In the genomic region with DNA sequence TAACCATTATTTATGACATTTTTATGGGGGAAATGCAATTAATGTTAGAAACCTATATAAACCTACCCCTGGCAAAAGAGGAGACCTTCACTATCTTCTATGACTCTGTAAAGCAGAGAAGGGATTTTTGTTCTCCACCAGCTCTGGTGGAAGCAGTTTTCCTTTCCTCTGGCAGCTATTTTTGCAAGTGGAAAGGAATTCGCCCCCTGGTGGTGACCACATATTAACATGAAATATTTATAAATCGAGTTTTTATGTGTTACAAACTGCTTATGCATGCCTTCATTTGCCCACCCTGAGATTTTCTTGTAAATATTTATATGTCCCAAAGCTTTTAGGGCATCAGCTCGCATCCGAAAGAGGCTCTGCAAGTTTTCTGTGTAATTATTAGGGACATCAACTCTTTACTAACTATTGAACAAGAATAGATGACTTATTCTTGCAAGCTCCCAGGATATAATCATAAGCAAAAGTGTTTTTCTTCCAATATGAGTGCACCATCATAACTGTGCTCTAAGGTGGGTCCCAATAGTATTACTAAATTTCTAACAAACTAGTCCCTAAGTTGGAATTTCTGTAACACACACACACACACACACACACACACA, we compare ENCODE assay signal across 8 cellular contexts.
DNase-seq lines count a peak whose midpoint lies in the region; ATAC-seq, FAIRE-seq and TF ChIP-seq lines count a peak whose summit lies in the region.

No MANE protein-coding gene starts in this region.

- no peak overlapping the region for H3K4me3 Mint-ChIP-seq in activated CD4-positive, alpha-beta T cell treated with anti-CD3 and anti-CD28 coated beads for 36 hours
- no peak overlapping the region for H3K4me3 Mint-ChIP-seq in osteocyte (ENCODE audit: unreplicated experiment)

- H3K79me2 ChIP-seq in fibroblast of lung (ENCODE audit: control insufficient read depth, insufficient read depth, low read length) = no peaks in the 10 kb centered on the region

- no peaks in the 10 kb centered on the region for H3K36me3 Mint-ChIP-seq in activated CD4-positive, alpha-beta T cell treated with anti-CD3 and anti-CD28 coated beads for 36 hours (ENCODE audit: low read depth)
- no peaks in the 10 kb centered on the region for H3K36me3 Mint-ChIP-seq in osteocyte (ENCODE audit: unreplicated experiment)

- CTCF ChIA-PET in activated CD4-positive, alpha-beta T cell treated with anti-CD3 and anti-CD28 coated beads for 36 hours (lab: Charles Lee) = interaction anchor here (0.7 to 3.6 kb wide), 18 partner anchors 9 to 758 kb away, joined by 3 to 30 read pairs (median 5); no protein-coding TSS in a partner anchor

- H3K27ac ChIP-seq in fibroblast of lung (ENCODE audit: insufficient read depth, low read length) = no peak overlapping the region

- no peak overlapping the region for H2AFZ ChIP-seq in fibroblast of lung (ENCODE audit: low read length)

- no peaks in the 10 kb centered on the region for H3K36me3 ChIP-seq in fibroblast of lung (ENCODE audit: control insufficient read depth, insufficient read depth, low read length)

- ATAC-seq in activated CD4-positive, alpha-beta T cell treated with anti-CD3 and anti-CD28 coated beads for 36 hours = no peak
- ATAC-seq in HG03457 (IDR thresholded peaks at IDR 0.05; ENCODE audit: unreplicated experiment) = no peak
- ATAC-seq in HG03354 (IDR thresholded peaks at IDR 0.05; ENCODE audit: poor library complexity, severe bottlenecking, unreplicated experiment) = no peak

- H3K9me3 ChIP-seq in fibroblast of lung (ENCODE audit: control insufficient read depth, insufficient read depth, low read depth, low read length) = no peaks in the 10 kb centered on the region

- peak; percentile 27 for FAIRE-seq in A204.1 (lab: Jason Lieb, UNC)

- no peaks in the 10 kb centered on the region for H3K4me1 Mint-ChIP-seq in activated CD4-positive, alpha-beta T cell treated with anti-CD3 and anti-CD28 coated beads for 36 hours
- no peaks in the 10 kb centered on the region for H3K4me1 Mint-ChIP-seq in osteocyte (ENCODE audit: unreplicated experiment)

- H3K9ac ChIP-seq in fibroblast of lung (ENCODE audit: insufficient read depth, low read length) = no peak overlapping the region

- H3K9me3 Mint-ChIP-seq in activated CD4-positive, alpha-beta T cell treated with anti-CD3 and anti-CD28 coated beads for 36 hours (ENCODE audit: low read depth) = no peaks in the 10 kb centered on the region
- no peaks in the 10 kb centered on the region for H3K9me3 Mint-ChIP-seq in osteocyte (ENCODE audit: unreplicated experiment)

- no peak overlapping the region for H3K4me2 ChIP-seq in fibroblast of lung (ENCODE audit: extremely low read depth, insufficient read depth, low read length)

- H3K27me3 Mint-ChIP-seq in activated CD4-positive, alpha-beta T cell treated with anti-CD3 and anti-CD28 coated beads for 36 hours = peaks cover 5% of the 10 kb centered on the region
- peaks cover 12% of the 10 kb centered on the region for H3K27me3 Mint-ChIP-seq in osteocyte (ENCODE audit: unreplicated experiment)

- intact Hi-C loops in activated CD4-positive, alpha-beta T cell treated with anti-CD3 and anti-CD28 coated beads for 36 hours (cut with DNase I, micrococcal nuclease) = loop anchor here (1.0 to 10.0 kb wide), 5 partner anchors 281 to 454 kb away; partner anchors contain the start of gene SPART (in 2 of the 2)

- H3K27ac Mint-ChIP-seq in activated CD4-positive, alpha-beta T cell treated with anti-CD3 and anti-CD28 coated beads for 36 hours = no peak overlapping the region
- no peak overlapping the region for H3K27ac Mint-ChIP-seq in osteocyte (ENCODE audit: unreplicated experiment)

- no peaks in the 10 kb centered on the region for H3K4me1 ChIP-seq in fibroblast of lung (ENCODE audit: control insufficient read depth, extremely low read depth, insufficient read depth, low read length)

- DNase-seq in GM03348 (ENCODE audit: low spot score) = peak; percentile 69
- DNase-seq in NCI-H187 treated with DMSO at 0.1 percent for 48 hours (lab: John Stamatoyannopoulos, UW) = peak; percentile 42
- peak; percentile 57 for DNase-seq in activated CD4-positive, alpha-beta T cell treated with anti-CD3 and anti-CD28 coated beads for 36 hours
- DNase-seq in fibroblast of lung (ENCODE audit: low read depth in 2 of 2) = peak; percentile 55 to 75
- no peak for DNase-seq in osteocyte (ENCODE audit: extremely low spot score, unreplicated experiment)

- H3K4me3 ChIP-seq in fibroblast of lung (replicated peaks in 1 of 4; ENCODE audit: control extremely low read depth in 1 of 4, insufficient read depth in 1 of 4, low read depth in 3 of 4, low read length in 4 of 4) = no peak overlapping the region

- TF ChIP-seq CTCF in fibroblast of lung (conservative IDR thresholded peaks at IDR 0.05 in 1 of 2, IDR thresholded peaks at IDR 0.05 in 1 of 2; ENCODE audit: low read depth in 1 of 2, low read length in 2 of 2) = peak; percentile 59 to 65
- TF ChIP-seq CTCF in osteocyte (IDR thresholded peaks at IDR 0.05) = peak; percentile 76

- no peaks in the 10 kb centered on the region for H4K20me1 ChIP-seq in fibroblast of lung (ENCODE audit: control insufficient read depth, extremely low read depth, insufficient read depth, low read length)

- POLR2A ChIA-PET in activated CD4-positive, alpha-beta T cell treated with anti-CD3 and anti-CD28 coated beads for 36 hours (lab: Charles Lee) = no interaction called here

- H3K27me3 ChIP-seq in fibroblast of lung (ENCODE audit: control insufficient read depth, insufficient read depth, low read length) = no peaks in the 10 kb centered on the region
